ENCODE assay signal across 8 cellular contexts in genomic region chr7:55140221-55140980, GRCh38.
A peak's percentile ranks its signal among the peaks of the same experiment; 100 is the strongest.
DNase-seq lines count a peak whose midpoint lies in the region; ATAC-seq lines count a peak whose summit lies in the region.

No MANE protein-coding gene starts in this region.

- ATAC-seq in GM18511 (IDR thresholded peaks at IDR 0.05; ENCODE audit: unreplicated experiment) (peak; percentile 98), GM21825 (IDR thresholded peaks at IDR 0.05; ENCODE audit: unreplicated experiment) (peak; percentile 93)

- peak; percentile 9 for DNase-seq in NCI-H69 (lab: John Stamatoyannopoulos, UW)
- peak; percentile 68 for DNase-seq in kidney tubule cell (ENCODE audit: low spot score)
- no peak for DNase-seq in iPS-NIHi7 (ENCODE audit: extremely low spot score)
- DNase-seq in NCI-H2081 treated with DMSO at 0.1 percent for 48 hours (lab: John Stamatoyannopoulos, UW), result no peak
- DNase-seq in activated CD4-positive, alpha-beta T cell treated with anti-CD3 and anti-CD28 coated beads for 1 hour, result no peak
- no peak for DNase-seq in activated CD8-positive, alpha-beta memory T cell treated with anti-CD3 and anti-CD28 coated beads, Interleukin-2, amount 50 U/mL, for 4 hours

Comparison
In these comparisons a context has a peak if more than half of its experiments do, and no peak if none do; other contexts are left out.
1. DNase-seq: peak in NCI-H69 (single experiment) and kidney tubule cell (single experiment); none in iPS-NIHi7 (single experiment), NCI-H2081 treated with DMSO at 0.1 percent for 48 hours (single experiment), activated CD4-positive, alpha-beta T cell treated with anti-CD3 and anti-CD28 coated beads for 1 hour (single experiment) and activated CD8-positive, alpha-beta memory T cell treated with anti-CD3 and anti-CD28 coated beads, Interleukin-2, amount 50 U/mL, for 4 hours (single experiment).